ENCODE assay signal across 8 cellular contexts in the genomic region with DNA sequence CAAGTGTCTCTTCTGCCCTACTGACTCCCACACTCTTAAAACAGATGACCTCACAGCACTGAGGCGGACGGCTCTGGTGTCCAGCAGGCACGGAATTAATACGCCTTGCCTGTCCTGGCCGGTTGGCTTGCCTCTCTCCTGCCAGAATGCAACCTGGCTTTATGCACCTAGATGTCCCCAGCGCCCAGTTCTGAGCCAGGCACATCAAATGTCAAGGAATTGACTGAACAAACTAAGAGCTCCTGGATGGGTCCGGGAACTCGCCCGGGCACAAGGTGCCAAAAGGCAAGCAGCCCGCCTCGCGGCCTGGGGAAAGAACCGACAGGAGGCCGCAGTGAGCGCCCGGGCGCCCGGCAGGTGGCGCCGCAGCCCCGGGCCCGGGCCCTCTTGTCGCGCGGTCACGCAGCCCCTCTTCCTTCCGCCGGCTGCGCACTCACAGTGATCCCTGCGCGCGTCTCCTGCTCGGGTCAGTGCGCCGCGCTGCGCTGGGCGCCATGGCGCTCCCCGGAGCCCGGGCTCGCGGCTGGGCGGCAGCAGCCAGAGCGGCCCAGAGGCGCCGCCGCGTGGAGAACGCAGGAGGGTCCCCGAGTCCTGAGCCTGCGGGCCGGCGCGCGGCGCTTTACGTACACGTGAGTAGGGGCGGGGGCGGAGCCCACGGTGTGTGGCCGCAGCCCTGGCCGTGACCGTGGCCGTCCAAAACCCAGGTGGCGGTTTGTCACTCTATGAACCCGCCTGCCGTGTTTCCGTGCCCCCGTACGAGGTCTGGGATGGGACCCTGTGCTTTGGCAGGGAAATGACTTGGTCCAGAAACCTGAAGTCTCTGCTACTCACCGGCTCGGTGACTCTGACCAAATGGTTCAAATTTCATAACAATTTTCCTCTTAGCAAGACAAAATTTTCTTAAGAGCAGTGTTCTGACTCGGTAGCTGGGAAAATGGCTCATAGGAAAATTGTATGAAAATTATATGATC. TPM values are rescaled to one million over a fixed set of nuclear protein-coding genes. Genes with fewer than 3 reads are reported as not detected.
DNase-seq lines count a peak whose midpoint lies in the region; ATAC-seq, FAIRE-seq and TF ChIP-seq lines count a peak whose summit lies in the region.

A gene (plus strand): TSS at position 470 of the 971 bp plus-strand sequence. CDS start 25 bp downstream, at position 495.

- FAIRE-seq in GM12892 (lab: Jason Lieb, UNC) = peak; percentile 87

- 1 to 7% (median 3%) methylated on average over 8 to 74 of the region's 75 CpGs for WGBS in adrenal gland, 4 donors
- 1% methylated on average over 62 to 75 of the region's 75 CpGs for WGBS in psoas muscle, 3 donors
- 2% methylated on average over 75 of the region's 75 CpGs for WGBS in urinary bladder

- H3K4me3 ChIP-seq in adrenal gland (peak within 1 kb of the TSS in 3 of 4 donors; percentile 47 to 92 (median 70)), left ventricle myocardium inferior (peak within 1 kb of the TSS; percentile 85), psoas muscle (peak within 1 kb of the TSS; percentile 93), urinary bladder (ENCODE audit: low read depth, low read length) (peak within 1 kb of the TSS; percentile 57)

- H3K36me3 ChIP-seq in adrenal gland (replicated peaks in 1 of 2) (peaks cover 0 to 17% of the 10 kb centered on the region in 2 donors), left ventricle myocardium inferior (peaks cover 19% of the 10 kb centered on the region), psoas muscle (ENCODE audit: insufficient read depth in 1 of 2, low read depth in 1 of 2) (peaks cover 0 to 35% of the 10 kb centered on the region in 2 donors), urinary bladder (ENCODE audit: insufficient read depth) (no peaks in the 10 kb centered on the region)

- intact Hi-C loops in adrenal gland (cut with DNase I) = loop anchor here in 1 of 2 donors (5.0 kb wide), 1 partner anchor 111 kb away; no protein-coding TSS in a partner anchor
- intact Hi-C loops in left ventricle myocardium inferior (cut with micrococcal nuclease) = no loop called here
- intact Hi-C loops in psoas muscle (cut with DNase I) = no loop called here

- H3K27me3 ChIP-seq in adrenal gland (no peaks in the 10 kb centered on the region), left ventricle myocardium inferior (ENCODE audit: low read depth) (peaks cover 12% of the 10 kb centered on the region), psoas muscle (ENCODE audit: insufficient read depth in 3 of 3, low read length in 2 of 3) (no peaks in the 10 kb centered on the region)

- peaks cover 16 to 25% of the 10 kb centered on the region in 2 donors for H3K4me1 ChIP-seq in adrenal gland (replicated peaks in 1 of 2)
- peaks cover 59% of the 10 kb centered on the region for H3K4me1 ChIP-seq in left ventricle myocardium inferior
- peaks cover 37% of the 10 kb centered on the region for H3K4me1 ChIP-seq in psoas muscle
- H3K4me1 ChIP-seq in urinary bladder (ENCODE audit: insufficient read depth) = no peaks in the 10 kb centered on the region

- ATAC-seq in HG02798 (IDR thresholded peaks at IDR 0.05; ENCODE audit: poor library complexity, unreplicated experiment) (peak; percentile 89), psoas muscle (peak; percentile 82 to 87 (median 84))

- DNase-seq in GM12892 (ENCODE audit: insufficient read length) (peak; percentile 84), NCI-H1417 treated with DMSO at 0.1 percent for 48 hours (lab: John Stamatoyannopoulos, UW) (peak; percentile 50), T-helper 1 cell (peak; percentile 71 to 91 (median 77)), adrenal gland (peak; percentile 85 to 92 (median 89)), left ventricle myocardium inferior (peak; percentile 87), psoas muscle (peak; percentile 90 to 94)

- peak within 1 kb of the TSS; percentile 57 to 93 (median 90) for H3K27ac ChIP-seq in adrenal gland
- H3K27ac ChIP-seq in left ventricle myocardium inferior (replicated peaks) = peak within 1 kb of the TSS; percentile 90
- peak within 1 kb of the TSS; percentile 96 for H3K27ac ChIP-seq in psoas muscle
- peak within 1 kb of the TSS; percentile 80 for H3K27ac ChIP-seq in urinary bladder (ENCODE audit: low read depth)

- TF ChIP-seq CTCF in adrenal gland (IDR thresholded peaks at IDR 0.05) (peak in 5 of 6 experiments; percentile 42 to 92 (median 89)), left ventricle myocardium inferior (IDR thresholded peaks at IDR 0.05; ENCODE audit: borderline replicate concordance) (peak; percentile 92), psoas muscle (IDR thresholded peaks at IDR 0.05) (peak; percentile 86)

- no peaks in the 10 kb centered on the region for H3K9me3 ChIP-seq in adrenal gland (replicated peaks in 1 of 3)
- no peaks in the 10 kb centered on the region for H3K9me3 ChIP-seq in left ventricle myocardium inferior (replicated peaks)
- no peaks in the 10 kb centered on the region for H3K9me3 ChIP-seq in psoas muscle

- TF ChIP-seq POLR2A in GM12892 (IDR thresholded peaks at IDR 0.05; ENCODE audit: low read depth, low read length) (peak; percentile 92), adrenal gland (IDR thresholded peaks at IDR 0.05) (peak; percentile 92 to 93)

RNA-seq across cellular contexts. Expression of the gene that starts here (rescaled TPM):
- 14.7 TPM for polyA plus RNA-seq in GM12892 (2012; ENCODE audit: missing spikeins)
- 10 to 100 TPM; 28.4 to 77.3 (median 51.8) TPM for total RNA-seq in adrenal gland
- polyA plus RNA-seq in adrenal gland = 10 to 100 TPM; 31.6 to 69.0 (median 60.5) TPM
- 51.7 TPM for total RNA-seq in left ventricle myocardium inferior
- 10 to 100 TPM; 44.1 to 60.4 (median 50.0) TPM for total RNA-seq in psoas muscle
- 10 to 100 TPM; 34.3 to 63.2 (median 52.4) TPM for polyA plus RNA-seq in psoas muscle
- 17.0 TPM for total RNA-seq in urinary bladder
- polyA plus RNA-seq in urinary bladder = 29.2 TPM

Comparison
In these comparisons a context has a peak if more than half of its experiments do, and no peak if none do; other contexts are left out.
1. Peak in every context shown above with its lines: DNase-seq, ATAC-seq, H3K4me3 ChIP-seq and H3K27ac ChIP-seq.